Comparison of ENCODE assay signal across 18 cellular contexts in genomic region chr2:196409376-196409775, GRCh38.
A peak's percentile ranks its signal among the peaks of the same experiment; 100 is the strongest.
DNase-seq lines count a peak whose midpoint lies in the region; ATAC-seq and TF ChIP-seq lines count a peak whose summit lies in the region.
"Had no signal": no experiment of that assay in that cellular context is flagged by ENCODE, and none has a peak within 500 bp of the region (broad histone marks: within the 10 kb centered on the region; RNA-seq: fewer than 3 reads in every experiment).

No MANE protein-coding gene starts in this region.

- no peak overlapping the region for H3K27ac ChIP-seq in gastroesophageal sphincter
- H3K27ac ChIP-seq: foreskin keratinocyte, lower lobe of right lung, psoas muscle had no signal

- H3K36me3 ChIP-seq in gastroesophageal sphincter: no peaks in the 10 kb centered on the region
- H3K36me3 ChIP-seq: lower lobe of right lung had no signal

- TF ChIP-seq POLR2A in gastroesophageal sphincter (IDR thresholded peaks at IDR 0.05): no peak

- WGBS in gastroesophageal sphincter (ENCODE audit: low coverage in 1 of 2), 2 donors: 64 to 100% methylated on average over 1 to 3 of the region's 3 CpGs

- TF ChIP-seq EP300 in gastroesophageal sphincter (IDR thresholded peaks at IDR 0.05): no peak

- no peak overlapping the region for H3K4me3 Mint-ChIP-seq in nephron progenitor cell
- H3K4me3 Mint-ChIP-seq: central memory CD8-positive, alpha-beta T cell; HFFc6; natural killer cell; T-helper 17 cell had no signal

- H3K27ac Mint-ChIP-seq in nephron progenitor cell: peak overlapping the region; percentile 11
- H3K27ac Mint-ChIP-seq: HFFc6, natural killer cell, T-helper 17 cell had no signal

- no peaks in the 10 kb centered on the region for H3K9me3 Mint-ChIP-seq in nephron progenitor cell
- H3K9me3 Mint-ChIP-seq: central memory CD8-positive, alpha-beta T cell; HFFc6; natural killer cell had no signal

- H3K4me1 ChIP-seq in gastroesophageal sphincter: peaks cover 0 to 3% (median 0%) of the 10 kb centered on the region in 3 donors
- H3K4me1 ChIP-seq: foreskin keratinocyte, lower lobe of right lung, psoas muscle had no signal

- no peak for TF ChIP-seq CTCF in nephron progenitor cell (IDR thresholded peaks at IDR 0.05)
- TF ChIP-seq CTCF in gastroesophageal sphincter (IDR thresholded peaks at IDR 0.05): no peak

- peaks cover 8% of the 10 kb centered on the region for H3K4me1 Mint-ChIP-seq in nephron progenitor cell
- H3K4me1 Mint-ChIP-seq: central memory CD8-positive, alpha-beta T cell; natural killer cell; T-helper 17 cell had no signal

- peak; percentile 35 for ATAC-seq in GM18861 (IDR thresholded peaks at IDR 0.05; ENCODE audit: unreplicated experiment)
- peak; percentile 33 for ATAC-seq in GM21576 (IDR thresholded peaks at IDR 0.05; ENCODE audit: unreplicated experiment)
- peak; percentile 60 for ATAC-seq in HG03432 (IDR thresholded peaks at IDR 0.05; ENCODE audit: unreplicated experiment)
- no peak for ATAC-seq in gastroesophageal sphincter
- ATAC-seq: foreskin keratinocyte, lower lobe of right lung, natural killer cell, psoas muscle, T-helper 17 cell had no signal

- no peaks in the 10 kb centered on the region for H3K9me3 ChIP-seq in gastroesophageal sphincter
- H3K9me3 ChIP-seq: lower lobe of right lung, psoas muscle had no signal

- H3K27me3 Mint-ChIP-seq in nephron progenitor cell (ENCODE audit: low read depth, poor library complexity): no peaks in the 10 kb centered on the region

- no peaks in the 10 kb centered on the region for H3K36me3 Mint-ChIP-seq in nephron progenitor cell (ENCODE audit: low read depth)
- H3K36me3 Mint-ChIP-seq: natural killer cell had no signal

- DNase-seq in nephron progenitor cell (no peak), NCI-H526 (lab: John Stamatoyannopoulos, UW) (no peak), NCI-H2107 treated with DMSO at 0.1 percent for 48 hours (lab: John Stamatoyannopoulos, UW; ENCODE audit: unreplicated experiment) (no peak)
- DNase-seq: activated CD4-positive, CD25-positive, alpha-beta regulatory T cell treated with anti-CD3 and anti-CD28 coated beads, Interleukin-2, amount 50 U/mL, for 72 hours; activated T-cell treated with anti-CD3 and anti-CD28 coated beads, Interleukin-2, amount 50 U/mL, for 1 hour; foreskin keratinocyte; HFFc6; IMR-90; lower lobe of right lung; natural killer cell; NCI-H748 treated with DMSO at 0.1 percent for 48 hours; psoas muscle; T-helper 17 cell had no signal

- no peaks in the 10 kb centered on the region for H3K27me3 ChIP-seq in gastroesophageal sphincter
- H3K27me3 ChIP-seq: foreskin keratinocyte had no signal

- H3K4me3 ChIP-seq in gastroesophageal sphincter: no peak overlapping the region
- H3K4me3 ChIP-seq: lower lobe of right lung, psoas muscle had no signal
